23 cellular contexts compared by ENCODE assay signal in genomic region chr1:162444903-162445302, GRCh38. TPM values are rescaled to one million over a fixed set of nuclear protein-coding genes. Genes with fewer than 3 reads are reported as not detected.
"Had no signal": no experiment of that assay in that cellular context is flagged by ENCODE, and none has a peak within 500 bp of the region (broad histone marks: within the 10 kb centered on the region; RNA-seq: fewer than 3 reads in every experiment).

No MANE protein-coding gene starts in this region.

- H3K9me3 ChIP-seq: esophagus muscularis mucosa, gastrocnemius medialis, heart right ventricle, neutrophil, psoas muscle, right lobe of liver, suprapubic skin, thyroid gland, upper lobe of left lung, uterus had no signal

- DNase-seq: effector memory CD4-positive, alpha-beta T cell; gastrocnemius medialis; heart right ventricle; hypothalamus; kidney glomerular epithelial cell; mammary epithelial cell; naive thymus-derived CD4-positive, alpha-beta T cell; psoas muscle; retina; right lobe of liver; stimulated activated CD4-positive, alpha-beta T cell treated with anti-CD3 and anti-CD28 coated beads, Interleukin-4, amount 100 ng/mL, for 1 hour; stimulated activated CD8-positive, alpha-beta memory T cell treated with anti-CD3 and anti-CD28 coated beads, Interleukin-4, amount 100 ng/mL, for 48 hours; stimulated activated naive CD8-positive, alpha-beta T cell treated with anti-CD3 and anti-CD28 coated beads, Interleukin-15, Interleukin-2, amounts not matched to agents 100 U/mL and 50 U/mL, for 24 hours; thyroid gland; upper lobe of left lung; uterus had no signal

- H3K36me3 Mint-ChIP-seq: naive thymus-derived CD4-positive, alpha-beta T cell; stimulated activated effector memory CD8-positive, alpha-beta T cell treated with anti-CD3 and anti-CD28 coated beads, Interleukin-12 subunit alpha, Interleukin-12 subunit beta, amount 100 ng/mL, for 72 hours had no signal

- H3K36me3 ChIP-seq: esophagus muscularis mucosa, gastrocnemius medialis, heart right ventricle, neutrophil, right lobe of liver, suprapubic skin, thyroid gland, upper lobe of left lung, uterus had no signal

- H3K27ac Mint-ChIP-seq: naive thymus-derived CD4-positive, alpha-beta T cell; stimulated activated effector memory CD8-positive, alpha-beta T cell treated with anti-CD3 and anti-CD28 coated beads, Interleukin-12 subunit alpha, Interleukin-12 subunit beta, amount 100 ng/mL, for 72 hours had no signal

- H3K4me3 ChIP-seq: esophagus muscularis mucosa, gastrocnemius medialis, heart right ventricle, psoas muscle, right lobe of liver, suprapubic skin, thyroid gland, upper lobe of left lung, uterus had no signal

- H3K27ac ChIP-seq: epithelial cell of prostate, esophagus muscularis mucosa, gastrocnemius medialis, heart right ventricle, neutrophil, psoas muscle, right lobe of liver, suprapubic skin, thyroid gland, upper lobe of left lung, uterus had no signal

- H3K9me3 Mint-ChIP-seq: stimulated activated effector memory CD8-positive, alpha-beta T cell treated with anti-CD3 and anti-CD28 coated beads, Interleukin-12 subunit alpha, Interleukin-12 subunit beta, amount 100 ng/mL, for 72 hours had no signal

- H3K4me3 Mint-ChIP-seq: naive thymus-derived CD4-positive, alpha-beta T cell; stimulated activated effector memory CD8-positive, alpha-beta T cell treated with anti-CD3 and anti-CD28 coated beads, Interleukin-12 subunit alpha, Interleukin-12 subunit beta, amount 100 ng/mL, for 72 hours had no signal

- ATAC-seq: heart right ventricle; left lobe of liver; naive thymus-derived CD4-positive, alpha-beta T cell; right lobe of liver; stimulated activated effector memory CD8-positive, alpha-beta T cell treated with anti-CD3 and anti-CD28 coated beads, Interleukin-12 subunit alpha, Interleukin-12 subunit beta, amount 100 ng/mL, for 72 hours had no signal

- H3K4me1 ChIP-seq: esophagus muscularis mucosa, gastrocnemius medialis, heart right ventricle, psoas muscle, right lobe of liver, suprapubic skin, thyroid gland, upper lobe of left lung, uterus had no signal

- H3K27me3 ChIP-seq: gastrocnemius medialis, right lobe of liver, thyroid gland, upper lobe of left lung, uterus had no signal

RNA-seq across cellular contexts. Expression of gene SH2D1B, which starts 33.0 kb away (rescaled TPM):
- polyA plus RNA-seq: neural cell had no signal
